Comparison of ENCODE assay signal across 1 cellular context in genomic region chr14:30874120-30874998, GRCh38.
TF ChIP-seq lines count a peak whose summit lies in the region.

COCH (plus strand) TSS chr14:30874559; CDS start chr14:30874939, 380 bp downstream.

TF ChIP-seq in HepG2, 621 proteins besides CTCF, POLR2A, EP300 and RAD21 (continued from another document and continues in another):
- TF ChIP-seq HMGXB3 (CRISPR knock-in tag; IDR thresholded peaks at IDR 0.05; ENCODE audit: borderline replicate concordance), result peak; percentile 41; the same call in 1 of the 2 replicates
- no peak for TF ChIP-seq TBP (CRISPR knock-in tag; IDR thresholded peaks at IDR 0.05)
- peak; percentile 87 for TF ChIP-seq ZNF232 (CRISPR knock-in tag; IDR thresholded peaks at IDR 0.05; ENCODE audit: borderline replicate concordance)
- 0 out of 2 replicates have a peak, but pooled peaks have one; percentile 4 for TF ChIP-seq ZNF597 (CRISPR knock-in tag; IDR thresholded peaks at IDR 0.05)
- peak; percentile 90; the same call in 1 of the 2 replicates for TF ChIP-seq ZFP36L1 (CRISPR knock-in tag; IDR thresholded peaks at IDR 0.05)
- TF ChIP-seq ZNF121 (CRISPR knock-in tag; IDR thresholded peaks at IDR 0.05), result peak; percentile 74; the same call in 1 of the 2 replicates
- peak; percentile 98 for TF ChIP-seq CREB3 (CRISPR knock-in tag; IDR thresholded peaks at IDR 0.05)
- peak; percentile 40; the same call in 1 of the 2 replicates for TF ChIP-seq SP2 (CRISPR knock-in tag; IDR thresholded peaks at IDR 0.05)
- TF ChIP-seq ARID3A (IDR thresholded peaks at IDR 0.05; ENCODE audit: low read depth, low read length), result no peak
- TF ChIP-seq STAT6 (CRISPR knock-in tag; IDR thresholded peaks at IDR 0.05; ENCODE audit: borderline replicate concordance), result 0 out of 2 replicates have a peak, but pooled peaks have one; percentile 44
- peak; percentile 82 for TF ChIP-seq KLF15 (CRISPR knock-in tag; IDR thresholded peaks at IDR 0.05; ENCODE audit: borderline replicate concordance)
- TF ChIP-seq ARHGAP35 (CRISPR knock-in tag; IDR thresholded peaks at IDR 0.05; ENCODE audit: borderline replicate concordance), result peak; percentile 6
- TF ChIP-seq RBAK (CRISPR knock-in tag; IDR thresholded peaks at IDR 0.05), result 0 out of 2 replicates have a peak, but pooled peaks have one; percentile 70
- TF ChIP-seq ZNF33A (CRISPR knock-in tag; IDR thresholded peaks at IDR 0.05; ENCODE audit: borderline replicate concordance), result no peak
- TF ChIP-seq NFE2L1 (CRISPR knock-in tag; IDR thresholded peaks at IDR 0.05; ENCODE audit: borderline replicate concordance), result 0 out of 2 replicates have a peak, but pooled peaks have one; percentile 73
- no peak for TF ChIP-seq SRSF9 (IDR thresholded peaks at IDR 0.05; ENCODE audit: borderline replicate concordance, insufficient read depth, low read depth, low read length, poor library complexity, severe bottlenecking)
- TF ChIP-seq SP1 (IDR thresholded peaks at IDR 0.05), result no peak
- no peak; the same call in 1 of the 2 replicates for TF ChIP-seq SP1 (CRISPR knock-in tag; IDR thresholded peaks at IDR 0.05)
- peak; percentile 96; the same call in 1 of the 2 replicates for TF ChIP-seq FOXC1 (CRISPR knock-in tag; IDR thresholded peaks at IDR 0.05; ENCODE audit: borderline replicate concordance)
- TF ChIP-seq CREM (IDR thresholded peaks at IDR 0.05), result no peak
- TF ChIP-seq CREM (CRISPR knock-in tag; IDR thresholded peaks at IDR 0.05), result no peak
- peak; percentile 96 for TF ChIP-seq POGK (CRISPR knock-in tag; conservative IDR thresholded peaks at IDR 0.05)
- TF ChIP-seq CBX1 (IDR thresholded peaks at IDR 0.05; ENCODE audit: low read depth), result no peak
- TF ChIP-seq BCL6 (CRISPR knock-in tag; IDR thresholded peaks at IDR 0.05), result peak; percentile 48
- TF ChIP-seq ZNF383 (CRISPR knock-in tag; IDR thresholded peaks at IDR 0.05; ENCODE audit: borderline replicate concordance), result no peak
- peak; percentile 14; the same call in 1 of the 2 replicates for TF ChIP-seq MTERF4 (CRISPR knock-in tag; IDR thresholded peaks at IDR 0.05)
- TF ChIP-seq ZNF557 (CRISPR knock-in tag; IDR thresholded peaks at IDR 0.05), result peak; percentile 56
- TF ChIP-seq ZBTB2 (CRISPR knock-in tag; IDR thresholded peaks at IDR 0.05; ENCODE audit: low read depth), result peak; percentile 70; the same call in 1 of the 2 replicates
- no peak for TF ChIP-seq NR3C1 (CRISPR knock-in tag; IDR thresholded peaks at IDR 0.05)
- no peak; the same call in 1 of the 2 replicates for TF ChIP-seq JDP2 (CRISPR knock-in tag; IDR thresholded peaks at IDR 0.05; ENCODE audit: borderline replicate concordance)
- peak; percentile 97 for TF ChIP-seq ZNF235 (CRISPR knock-in tag; IDR thresholded peaks at IDR 0.05; ENCODE audit: borderline replicate concordance)
- TF ChIP-seq ARID5B (CRISPR knock-in tag; IDR thresholded peaks at IDR 0.05), result peak; percentile 50; the same call in 1 of the 2 replicates
- no peak for TF ChIP-seq ZKSCAN1 (IDR thresholded peaks at IDR 0.05; ENCODE audit: low read length)
- no peak for TF ChIP-seq NONO (IDR thresholded peaks at IDR 0.05)
- peak; percentile 84 for TF ChIP-seq NONO (CRISPR knock-in tag; conservative IDR thresholded peaks at IDR 0.05)
- peak; percentile 8; the same call in 1 of the 2 replicates for TF ChIP-seq ZNF710 (CRISPR knock-in tag; IDR thresholded peaks at IDR 0.05; ENCODE audit: borderline replicate concordance)
